Comparison of ENCODE assay signal across 26 cellular contexts in genomic region chr12:123329799-123330198, GRCh38. TPM values are rescaled to one million over a fixed set of nuclear protein-coding genes. Genes with fewer than 3 reads are reported as not detected.
A peak's percentile ranks its signal among the peaks of the same experiment; 100 is the strongest.
DNase-seq lines count a peak whose midpoint lies in the region; ATAC-seq, FAIRE-seq and TF ChIP-seq lines count a peak whose summit lies in the region.
"Had no signal": no experiment of that assay in that cellular context is flagged by ENCODE, and none has a peak within 500 bp of the region (broad histone marks: within the 10 kb centered on the region; RNA-seq: fewer than 3 reads in every experiment).

No MANE protein-coding gene starts in this region.

- CTCF ChIA-PET in Panc1 (lab: Charles Lee) = no interaction called here

- POLR2A ChIA-PET in Panc1 (lab: Charles Lee) = no interaction called here

- intact Hi-C loops in Panc1 (cut with micrococcal nuclease; ENCODE audit: unreplicated experiment) = no loop called here

- ATAC-seq in Panc1 = peak; percentile 57
- no peak for ATAC-seq in foreskin keratinocyte
- no peak for ATAC-seq in stimulated activated memory B cell treated with anti-CD40 and anti-IgM and Interleukin-4, amounts not matched to agents 10 μg/mL and 1 μg/mL and 100 μg/mL, for 72 hours

- in situ Hi-C loops in Panc1 (cut with HindIII; ENCODE audit: low pct_unique_long_range_greater_than_20kb, low sequenced_read_pairs) = no loop called here

- H3K4me1 Mint-ChIP-seq in activated T-cell treated with anti-CD3 and anti-CD28 coated beads, Interleukin-2, amount 50 U/mL, for 24 hours (ENCODE audit: low read depth) = no peaks in the 10 kb centered on the region
- no peaks in the 10 kb centered on the region for H3K4me1 Mint-ChIP-seq in stimulated activated memory B cell treated with anti-CD40 and anti-IgM and Interleukin-4, amounts not matched to agents 10 μg/mL and 1 μg/mL and 100 μg/mL, for 72 hours
- H3K4me1 Mint-ChIP-seq: CD14-positive monocyte; CD4-positive, alpha-beta memory T cell; CD4-positive, CD25-positive, alpha-beta regulatory T cell; CD8-positive, alpha-beta memory T cell had no signal

- FAIRE-seq in HTR-8/SVneo (lab: Jason Lieb, UNC) = no peak
- FAIRE-seq: GM12891, GM19239 had no signal

- no peak for DNase-seq in activated T-cell treated with anti-CD3 and anti-CD28 coated beads, Interleukin-2, amount 50 U/mL, for 24 hours
- DNase-seq in activated T-cell treated with anti-CD3 and anti-CD28 coated beads, Interleukin-2, amount 50 U/mL, for 48 hours = no peak
- no peak for DNase-seq in Panc1 (ENCODE audit: low read depth, low spot score)
- peak; percentile 1 to 37 for DNase-seq in foreskin keratinocyte
- no peak for DNase-seq in nucleus accumbens (lab: John Stamatoyannopoulos, UW)
- DNase-seq in HTR-8/SVneo (ENCODE audit: insufficient read length, low spot score) = no peak
- DNase-seq: ACHN; BE2C; C1 segment of cervical spinal cord; CD4-positive, alpha-beta memory T cell; CD4-positive, CD25-positive, alpha-beta regulatory T cell; CD8-positive, alpha-beta memory T cell; COR-L47; DMS 273 treated with DMSO at 0.1 percent for 48 hours; DMS153; DMS53; DMS79; DND-41; EL; GDM1 had no signal

- H3K4me3 Mint-ChIP-seq in activated T-cell treated with anti-CD3 and anti-CD28 coated beads, Interleukin-2, amount 50 U/mL, for 24 hours = no peak overlapping the region
- no peak overlapping the region for H3K4me3 Mint-ChIP-seq in stimulated activated memory B cell treated with anti-CD40 and anti-IgM and Interleukin-4, amounts not matched to agents 10 μg/mL and 1 μg/mL and 100 μg/mL, for 72 hours
- H3K4me3 Mint-ChIP-seq: CD14-positive monocyte; CD4-positive, alpha-beta memory T cell; CD4-positive, CD25-positive, alpha-beta regulatory T cell; CD8-positive, alpha-beta memory T cell had no signal

- BruUV-seq in Panc1 (replicated peaks; lab: Mats Ljungman, UMichigan) = no TSS peak

- no peaks in the 10 kb centered on the region for H3K9me3 Mint-ChIP-seq in activated T-cell treated with anti-CD3 and anti-CD28 coated beads, Interleukin-2, amount 50 U/mL, for 24 hours
- H3K9me3 Mint-ChIP-seq in stimulated activated memory B cell treated with anti-CD40 and anti-IgM and Interleukin-4, amounts not matched to agents 10 μg/mL and 1 μg/mL and 100 μg/mL, for 72 hours = no peaks in the 10 kb centered on the region
- H3K9me3 Mint-ChIP-seq: CD14-positive monocyte; CD4-positive, alpha-beta memory T cell; CD4-positive, CD25-positive, alpha-beta regulatory T cell; CD8-positive, alpha-beta memory T cell had no signal

- no peak overlapping the region for H3K4me3 ChIP-seq in Panc1 (ENCODE audit: low read depth in 2 of 2, low read length in 2 of 2)
- H3K4me3 ChIP-seq: BLaER1 had no signal

- no peaks in the 10 kb centered on the region for H3K27me3 ChIP-seq in Panc1 (ENCODE audit: control insufficient read depth, insufficient read depth, low read length)
- H3K27me3 ChIP-seq in foreskin keratinocyte = no peaks in the 10 kb centered on the region
- H3K27me3 ChIP-seq: BE2C, BLaER1 had no signal

- H3K4me1 ChIP-seq in Panc1 (ENCODE audit: control insufficient read depth, insufficient read depth, low read length) (no peaks in the 10 kb centered on the region), foreskin keratinocyte (no peaks in the 10 kb centered on the region)
- H3K4me1 ChIP-seq: BE2C, BLaER1 had no signal

- TF ChIP-seq CTCF in Panc1 (IDR thresholded peaks at IDR 0.05) (no peak), foreskin keratinocyte (conservative IDR thresholded peaks at IDR 0.05) (no peak)

- peak overlapping the region; percentile 26 for H3K27ac Mint-ChIP-seq in activated T-cell treated with anti-CD3 and anti-CD28 coated beads, Interleukin-2, amount 50 U/mL, for 24 hours
- no peak overlapping the region for H3K27ac Mint-ChIP-seq in stimulated activated memory B cell treated with anti-CD40 and anti-IgM and Interleukin-4, amounts not matched to agents 10 μg/mL and 1 μg/mL and 100 μg/mL, for 72 hours
- H3K27ac Mint-ChIP-seq: CD14-positive monocyte; CD4-positive, alpha-beta memory T cell; CD4-positive, CD25-positive, alpha-beta regulatory T cell had no signal

- H3K9me3 ChIP-seq in Panc1 (ENCODE audit: control insufficient read depth, insufficient read depth, low read depth, low read length) = no peaks in the 10 kb centered on the region
- H3K9me3 ChIP-seq: BE2C, BLaER1 had no signal

- H3K27ac ChIP-seq in Panc1 (ENCODE audit: low read length) (no peak overlapping the region), foreskin keratinocyte (no peak overlapping the region)
- H3K27ac ChIP-seq: 22Rv1, BLaER1 had no signal

- peaks cover 53% of the 10 kb centered on the region for H3K36me3 ChIP-seq in Panc1 (ENCODE audit: control insufficient read depth, insufficient read depth, low read length)

- H3K27me3 Mint-ChIP-seq in activated T-cell treated with anti-CD3 and anti-CD28 coated beads, Interleukin-2, amount 50 U/mL, for 24 hours = no peaks in the 10 kb centered on the region
- no peaks in the 10 kb centered on the region for H3K27me3 Mint-ChIP-seq in stimulated activated memory B cell treated with anti-CD40 and anti-IgM and Interleukin-4, amounts not matched to agents 10 μg/mL and 1 μg/mL and 100 μg/mL, for 72 hours
- H3K27me3 Mint-ChIP-seq: CD4-positive, alpha-beta memory T cell; CD4-positive, CD25-positive, alpha-beta regulatory T cell; CD8-positive, alpha-beta memory T cell had no signal

- H3K36me3 Mint-ChIP-seq in activated T-cell treated with anti-CD3 and anti-CD28 coated beads, Interleukin-2, amount 50 U/mL, for 24 hours (ENCODE audit: low read depth) = peaks cover 89% of the 10 kb centered on the region
- H3K36me3 Mint-ChIP-seq in stimulated activated memory B cell treated with anti-CD40 and anti-IgM and Interleukin-4, amounts not matched to agents 10 μg/mL and 1 μg/mL and 100 μg/mL, for 72 hours = peaks cover 34% of the 10 kb centered on the region

RNA-seq across cellular contexts. Expression of gene SBNO1, which starts 34.8 kb away (rescaled TPM):
- total RNA-seq in Panc1 (2021; ENCODE audit: unreplicated experiment) (68.7 TPM), foreskin keratinocyte (36.6 and 36.8 TPM in 2 replicates)
- 16.8 TPM for polyA plus RNA-seq in Panc1 (2012; ENCODE audit: insufficient read length)
- polyA plus RNA-seq in foreskin keratinocyte = 3.1 and 3.9 TPM in 2 replicates

RNA-seq across cellular contexts. Expression of gene KMT5A, which starts 54.1 kb away (rescaled TPM):
- total RNA-seq in Panc1 (2021; ENCODE audit: unreplicated experiment) (53.0 TPM), foreskin keratinocyte (56.5 and 62.8 TPM in 2 replicates)
- polyA plus RNA-seq in Panc1 (2012; ENCODE audit: insufficient read length) = 32.1 TPM
- polyA plus RNA-seq in foreskin keratinocyte = 25.3 and 27.1 TPM in 2 replicates

RNA-seq across cellular contexts. Expression of gene CDK2AP1, which starts 58.1 kb away (rescaled TPM):
- total RNA-seq in Panc1 (2021; ENCODE audit: unreplicated experiment) (217 TPM), foreskin keratinocyte (210 and 224 TPM in 2 replicates)
- 339 TPM for polyA plus RNA-seq in Panc1 (2012; ENCODE audit: insufficient read length)
- 226 and 229 TPM in 2 replicates for polyA plus RNA-seq in foreskin keratinocyte

Comparison
In these comparisons a context has a peak if more than half of its experiments do, and no peak if none do; other contexts are left out.
1. DNase-seq: peak in foreskin keratinocyte (2 of 2); none in activated T-cell treated with anti-CD3 and anti-CD28 coated beads, Interleukin-2, amount 50 U/mL, for 24 hours (single experiment), activated T-cell treated with anti-CD3 and anti-CD28 coated beads, Interleukin-2, amount 50 U/mL, for 48 hours (0 of 2), Panc1 (single experiment), nucleus accumbens (0 of 56) and HTR-8/SVneo (single experiment).